ENCODE assay signal across 8 cellular contexts in genomic region chr10:96271017-96271815, GRCh38. TPM values are rescaled to one million over a fixed set of nuclear protein-coding genes. Genes with fewer than 3 reads are reported as not detected.
DNase-seq lines count a peak whose midpoint lies in the region; ATAC-seq and TF ChIP-seq lines count a peak whose summit lies in the region.

TSS of gene BLNK (minus strand) at chr10:96271569. CDS start at chr10:96271398, 171 bp downstream.

- no peak within 1 kb of the TSS for H2AFZ ChIP-seq in SU-DHL-6 (ENCODE audit: low read depth, low read length, severe bottlenecking)

- ATAC-seq in GM19035 (IDR thresholded peaks at IDR 0.05; ENCODE audit: unreplicated experiment) (peak; percentile 70), HG03097 (IDR thresholded peaks at IDR 0.05; ENCODE audit: low FRiP score, unreplicated experiment) (peak; percentile 68), left lung (peak; percentile 91)

- intact Hi-C loops in left lung (cut with DNase I), result no loop called here

- H3K27ac ChIP-seq in SU-DHL-6 (ENCODE audit: low read depth, low read length), result peak within 1 kb of the TSS; percentile 100
- peak within 1 kb of the TSS; percentile 77 to 83 for H3K27ac ChIP-seq in left lung
- peak within 1 kb of the TSS; percentile 0 for H3K27ac ChIP-seq in urinary bladder (ENCODE audit: low read depth)

- WGBS in urinary bladder, result 31% methylated on average over 6 of the region's 6 CpGs

- H3K36me3 ChIP-seq in SU-DHL-6 (ENCODE audit: low read length), result peaks cover 25% of the 10 kb centered on the region
- no peaks in the 10 kb centered on the region for H3K36me3 ChIP-seq in left lung
- H3K36me3 ChIP-seq in urinary bladder (ENCODE audit: insufficient read depth), result no peaks in the 10 kb centered on the region

- peaks cover 64% of the 10 kb centered on the region for H3K79me2 ChIP-seq in SU-DHL-6 (ENCODE audit: insufficient read depth, low read length)

- H3K27me3 ChIP-seq in SU-DHL-6 (ENCODE audit: low read length), result no peaks in the 10 kb centered on the region
- H3K27me3 ChIP-seq in left lung, result no peaks in the 10 kb centered on the region

- TF ChIP-seq CTCF in AG09319 (IDR thresholded peaks at IDR 0.05; ENCODE audit: low read depth, low read length) (no peak), SU-DHL-6 (IDR thresholded peaks at IDR 0.05; ENCODE audit: insufficient read depth, low read length, poor library complexity, severe bottlenecking) (no peak), left lung (IDR thresholded peaks at IDR 0.05) (no peak)

- H3K4me3 ChIP-seq in SU-DHL-6 (ENCODE audit: insufficient read depth, low read length, poor library complexity, severe bottlenecking), result peak within 1 kb of the TSS; percentile 86
- peak within 1 kb of the TSS; percentile 14 to 27 for H3K4me3 ChIP-seq in left lung
- peak within 1 kb of the TSS; percentile 5 for H3K4me3 ChIP-seq in urinary bladder (ENCODE audit: low read depth, low read length)

- H4K20me1 ChIP-seq in SU-DHL-6 (ENCODE audit: low read depth, low read length), result peaks cover 15% of the 10 kb centered on the region; the same call in 1 of the 2 replicates

- H3K9ac ChIP-seq in SU-DHL-6 (ENCODE audit: low read length), result peak within 1 kb of the TSS; percentile 85

- H3K4me2 ChIP-seq in SU-DHL-6 (ENCODE audit: low read depth, low read length, poor library complexity, severe bottlenecking), result peak within 1 kb of the TSS; percentile 98

- H3F3A ChIP-seq in SU-DHL-6 (ENCODE audit: insufficient read depth), result peaks cover 33% of the 10 kb centered on the region

- DNase-seq in AG09319 (ENCODE audit: extremely low read depth, low read depth) (peak; percentile 1), left lung (peak; percentile 65 to 89), NCI-H446 treated with DMSO at 0.1 percent for 48 hours (lab: John Stamatoyannopoulos, UW) (no peak), NCI-H1417 (lab: John Stamatoyannopoulos, UW) (no peak)

- no peaks in the 10 kb centered on the region for H3K9me2 ChIP-seq in SU-DHL-6 (replicated peaks; ENCODE audit: insufficient read depth, low read length)

- no peaks in the 10 kb centered on the region for H3K9me3 ChIP-seq in SU-DHL-6 (ENCODE audit: insufficient read depth, low read length)
- no peaks in the 10 kb centered on the region for H3K9me3 ChIP-seq in left lung

- H3K4me1 ChIP-seq in left lung, result peaks cover 7 to 19% of the 10 kb centered on the region in 2 donors
- no peaks in the 10 kb centered on the region for H3K4me1 ChIP-seq in urinary bladder (ENCODE audit: insufficient read depth)

RNA-seq across cellular contexts. Expression of gene BLNK, which starts in this region (rescaled TPM):
- total RNA-seq in left lung (1 to 10 TPM; 7.9 to 9.4 TPM), urinary bladder (7.3 TPM)
- polyA plus RNA-seq in urinary bladder, result 1.9 TPM

Comparison
In these comparisons a context has a peak if more than half of its experiments do, and no peak if none do; other contexts are left out.
1. DNase-seq: peak in AG09319 (single experiment) and left lung (2 of 2); none in NCI-H446 treated with DMSO at 0.1 percent for 48 hours (single experiment) and NCI-H1417 (0 of 3).
2. H3K27ac ChIP-seq: peak in every context shown above with its lines; median percentile 100 in SU-DHL-6; 80 in left lung; 0 in urinary bladder.
3. H3K4me3 ChIP-seq: peak in every context shown above with its lines; median percentile 86 in SU-DHL-6; 20 in left lung; 5 in urinary bladder.
4. Peak in every context shown above with its lines, with median percentiles within 50 percentile points of each other: ATAC-seq.